8 cellular contexts compared by ENCODE assay signal in the genomic region with DNA sequence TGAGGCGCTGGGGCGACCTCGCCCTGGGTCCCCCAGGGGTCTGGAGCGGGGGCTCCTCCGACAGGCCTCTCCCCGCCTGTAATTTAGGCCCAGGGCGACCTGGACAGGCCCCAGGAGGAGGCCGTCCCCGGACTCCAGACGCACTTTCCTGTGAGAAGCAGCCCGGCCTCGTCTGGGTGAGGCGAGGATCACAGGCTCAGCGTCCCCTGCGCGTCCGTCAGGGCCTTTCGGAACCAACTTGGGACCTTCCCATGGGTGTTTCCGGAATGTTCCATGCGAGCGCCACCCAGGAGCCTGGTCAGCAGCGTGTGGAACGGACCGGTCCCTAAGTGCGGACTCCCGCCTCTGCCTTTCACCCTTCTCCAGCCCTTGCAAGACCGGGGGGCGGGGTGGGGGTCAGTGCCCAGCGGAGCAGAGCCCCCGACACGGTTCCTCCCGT. TPM values are rescaled to one million over a fixed set of nuclear protein-coding genes. Genes with fewer than 3 reads are reported as not detected.
DNase-seq lines count a peak whose midpoint lies in the region; ATAC-seq, FAIRE-seq and TF ChIP-seq lines count a peak whose summit lies in the region.
"Had no signal": no experiment of that assay in that cellular context is flagged by ENCODE, and none has a peak within 500 bp of the region (broad histone marks: within the 10 kb centered on the region; RNA-seq: fewer than 3 reads in every experiment).

No MANE protein-coding gene starts in this region.

- H3K9me3 ChIP-seq in HEK293 (ENCODE audit: control insufficient read depth, insufficient read depth, low read depth, low read length) (no peaks in the 10 kb centered on the region), K562 (replicated peaks; ENCODE audit: control insufficient read depth, insufficient read depth, low read depth, low read length) (no peaks in the 10 kb centered on the region), stomach smooth muscle (ENCODE audit: control insufficient read depth in 2 of 2, low read length in 2 of 2) (no peaks in the 10 kb centered on the region)

- BruUV-seq in K562 (replicated peaks; lab: Mats Ljungman, UMichigan): no TSS peak

- no peak for TF ChIP-seq RAD21 in K562 (CRISPR knock-in tag; conservative IDR thresholded peaks at IDR 0.05 in 1 of 2, IDR thresholded peaks at IDR 0.05 in 1 of 2)

- CTCF ChIA-PET in HEK293 (lab: Yijun Ruan, JAX): no interaction called here
- CTCF ChIA-PET in K562 (lab: Yijun Ruan, JAX; ENCODE audit: low intra/inter-chr PET ratio): no interaction called here
- CTCF ChIA-PET in activated CD8-positive, alpha-beta memory T cell treated with anti-CD3 and anti-CD28 coated beads, Interleukin-2, amount 10 ng/mL, durations not matched to agents 7 days and 5 days (lab: Charles Lee): no interaction called here

- H3K4me1 ChIP-seq in HEK293 (ENCODE audit: control insufficient read depth, insufficient read depth, low read length) (no peaks in the 10 kb centered on the region), K562 (replicated peaks in 1 of 2; ENCODE audit: control insufficient read depth in 2 of 2, insufficient read depth in 2 of 2, low read length in 2 of 2) (peaks cover 5 to 44% of the 10 kb centered on the region in 2 experiments; a peak in 4 of 5 replicates), stomach smooth muscle (ENCODE audit: control insufficient read depth, insufficient read depth, low read length) (peaks cover 14% of the 10 kb centered on the region)

- H3K27me3 Mint-ChIP-seq in activated CD8-positive, alpha-beta memory T cell treated with anti-CD3 and anti-CD28 coated beads, Interleukin-2, amount 10 ng/mL, durations not matched to agents 7 days and 5 days: peaks cover 34% of the 10 kb centered on the region

- H4K20me1 ChIP-seq in K562 (replicated peaks; ENCODE audit: control insufficient read depth, insufficient read depth, low read length): no peaks in the 10 kb centered on the region

- H3K79me2 ChIP-seq in K562 (ENCODE audit: control insufficient read depth, insufficient read depth, low read length): peaks cover 8% of the 10 kb centered on the region; the same call in 2 of the 3 replicates

- H3K9ac ChIP-seq in K562 (ENCODE audit: insufficient read depth in 1 of 2, low read depth in 2 of 2, low read length in 2 of 2): peak overlapping the region in 1 of 2 experiments; percentile 70; a peak in 2 of 4 replicates
- peak overlapping the region; percentile 77 to 79 for H3K9ac ChIP-seq in stomach smooth muscle (ENCODE audit: low read length in 2 of 2)

- no peak overlapping the region for H2AFZ ChIP-seq in K562 (ENCODE audit: low read depth, low read length)

- H3K36me3 Mint-ChIP-seq in activated CD8-positive, alpha-beta memory T cell treated with anti-CD3 and anti-CD28 coated beads, Interleukin-2, amount 10 ng/mL, durations not matched to agents 7 days and 5 days: no peaks in the 10 kb centered on the region

- TF ChIP-seq POLR2A in K562 (conservative IDR thresholded peaks at IDR 0.05): no peak

- in situ Hi-C loops in K562 (cut with MboI): no loop called here

- ATAC-seq in K562: no peak
- no peak for ATAC-seq in HG02981 (IDR thresholded peaks at IDR 0.05; ENCODE audit: unreplicated experiment)
- no peak for ATAC-seq in activated CD8-positive, alpha-beta memory T cell treated with anti-CD3 and anti-CD28 coated beads, Interleukin-2, amount 10 ng/mL, durations not matched to agents 7 days and 5 days

- H3K27me3 ChIP-seq in K562 (ENCODE audit: control insufficient read depth in 2 of 2, insufficient read depth in 2 of 2, low read length in 2 of 2): no peaks in the 10 kb centered on the region
- no peaks in the 10 kb centered on the region for H3K27me3 ChIP-seq in stomach smooth muscle (ENCODE audit: control insufficient read depth in 1 of 2, insufficient read depth in 2 of 2, low read length in 2 of 2)

- H3K9me3 Mint-ChIP-seq in activated CD8-positive, alpha-beta memory T cell treated with anti-CD3 and anti-CD28 coated beads, Interleukin-2, amount 10 ng/mL, durations not matched to agents 7 days and 5 days (ENCODE audit: low read depth): no peaks in the 10 kb centered on the region

- TF ChIP-seq EP300 in K562 (IDR thresholded peaks at IDR 0.05; ENCODE audit: low read length): no peak

- intact Hi-C loops in K562 (cut with micrococcal nuclease): no loop called here

- WGBS in K562 (ENCODE audit: insufficient coverage, low coverage, missing lambda C conversion rate): 83% methylated on average over 15 of the region's 32 CpGs

- H3K4me3 Mint-ChIP-seq in activated CD8-positive, alpha-beta memory T cell treated with anti-CD3 and anti-CD28 coated beads, Interleukin-2, amount 10 ng/mL, durations not matched to agents 7 days and 5 days: no peak overlapping the region

- peaks cover 2% of the 10 kb centered on the region for H3K4me1 Mint-ChIP-seq in activated CD8-positive, alpha-beta memory T cell treated with anti-CD3 and anti-CD28 coated beads, Interleukin-2, amount 10 ng/mL, durations not matched to agents 7 days and 5 days

- POLR2A ChIA-PET in HEK293 (lab: Yijun Ruan, JAX): no interaction called here
- POLR2A ChIA-PET in K562 (lab: Yijun Ruan, JAX): no interaction called here

- H3K4me3 ChIP-seq in HEK293 (ENCODE audit: low read depth, low read length): no peak overlapping the region
- no peak overlapping the region for H3K4me3 ChIP-seq in K562
- H3K4me3 ChIP-seq in stomach smooth muscle (ENCODE audit: low read length in 2 of 2): peak overlapping the region; percentile 53 to 75

- no peak overlapping the region for H3K27ac Mint-ChIP-seq in activated CD8-positive, alpha-beta memory T cell treated with anti-CD3 and anti-CD28 coated beads, Interleukin-2, amount 10 ng/mL, durations not matched to agents 7 days and 5 days

- no peak overlapping the region for H3K27ac ChIP-seq in HEK293 (ENCODE audit: extremely low read depth, low read depth, low read length)
- H3K27ac ChIP-seq in K562 (ENCODE audit: extremely low read depth, low read depth, low read length): no peak overlapping the region
- peak overlapping the region; percentile 69 for H3K27ac ChIP-seq in stomach smooth muscle (ENCODE audit: low read length)

- TF ChIP-seq CTCF in HEK293 (tag by site-specific recombination; IDR thresholded peaks at IDR 0.05): no peak
- no peak for TF ChIP-seq CTCF in K562 (IDR thresholded peaks at IDR 0.05 in 2 of 3, conservative IDR thresholded peaks at IDR 0.05 in 1 of 3; ENCODE audit: insufficient read depth in 2 of 3, low read depth in 1 of 3, low read length in 3 of 3)

- no peak overlapping the region for H3K4me2 ChIP-seq in K562 (ENCODE audit: insufficient read depth, low read length)

- no peaks in the 10 kb centered on the region for H3K9me1 ChIP-seq in K562 (ENCODE audit: control insufficient read depth, insufficient read depth, low read length)

- no peak for DNase-seq in K562 (ENCODE audit: extremely low read depth in 1 of 4, low spot score in 3 of 4)
- DNase-seq in mesenteric fat pad (ENCODE audit: low spot score): peak; percentile 84
- DNase-seq in activated CD8-positive, alpha-beta memory T cell treated with anti-CD3 and anti-CD28 coated beads, Interleukin-2, amount 10 ng/mL, durations not matched to agents 7 days and 5 days: no peak
- DNase-seq in NCI-H524 (lab: John Stamatoyannopoulos, UW): no peak

- FAIRE-seq in K562 (lab: Jason Lieb, UNC): no peak

- no peaks in the 10 kb centered on the region for H3K36me3 ChIP-seq in HEK293 (ENCODE audit: control insufficient read depth in 2 of 2, insufficient read depth in 1 of 2, low read length in 2 of 2)
- no peaks in the 10 kb centered on the region for H3K36me3 ChIP-seq in K562 (ENCODE audit: control insufficient read depth, insufficient read depth, low read length)
- no peaks in the 10 kb centered on the region for H3K36me3 ChIP-seq in stomach smooth muscle (ENCODE audit: control insufficient read depth in 2 of 2, insufficient read depth in 2 of 2, low read length in 2 of 2)

TF ChIP-seq in HEK293, 187 proteins besides CTCF, POLR2A, EP300 and RAD21 (continues in another document):
- TF ChIP-seq, protein P1, sequence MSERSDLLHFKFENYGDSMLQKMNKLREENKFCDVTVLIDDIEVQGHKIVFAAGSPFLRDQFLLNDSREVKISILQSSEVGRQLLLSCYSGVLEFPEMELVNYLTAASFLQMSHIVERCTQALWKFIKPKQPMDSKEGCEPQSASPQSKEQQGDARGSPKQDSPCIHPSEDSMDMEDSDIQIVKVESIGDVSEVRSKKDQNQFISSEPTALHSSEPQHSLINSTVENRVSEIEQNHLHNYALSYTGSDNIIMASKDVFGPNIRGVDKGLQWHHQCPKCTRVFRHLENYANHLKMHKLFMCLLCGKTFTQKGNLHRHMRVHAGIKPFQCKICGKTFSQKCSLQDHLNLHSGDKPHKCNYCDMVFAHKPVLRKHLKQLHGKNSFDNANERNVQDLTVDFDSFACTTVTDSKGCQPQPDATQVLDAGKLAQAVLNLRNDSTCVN (tag by site-specific recombination; optimal IDR thresholded peaks at IDR 0.05): peak; percentile 19

TF ChIP-seq in K562, 482 proteins besides CTCF, POLR2A, EP300 and RAD21:
- TF ChIP-seq RBFOX2 (IDR thresholded peaks at IDR 0.05; ENCODE audit: low read depth, low read length) (0 out of 2 replicates have a peak, but pooled peaks have one; percentile 19), ZNF707 (CRISPR knock-in tag; conservative IDR thresholded peaks at IDR 0.05) (no peak)
TF ChIP-seq in K562: peak in this region for 1.

RNA-seq across cellular contexts. Expression of a gene that starts 1.0 kb away (rescaled TPM):
- total RNA-seq in K562 (2011; cell fraction: chromatin; rRNA removed; ENCODE audit: low replicate concordance): 18.8 and 19.9 TPM in 2 replicates
- total RNA-seq in K562 (2011; cell fraction: nucleolus; rRNA removed): 13.2 and 14.3 TPM in 2 replicates
- total RNA-seq in K562 (2011; cell fraction: nucleoplasm; rRNA removed): 19.1 and 25.3 TPM in 2 replicates
- 7.9 and 9.9 TPM in 2 replicates for total RNA-seq in K562 (2014; rRNA removed)
- total RNA-seq in K562 (2014; rRNA removed; fragmentation: Illumina TruSeq; extraction: Trizol): 6.6 and 7.8 TPM in 2 replicates
- total RNA-seq in K562 (2015; rRNA removed; fragmentation: Illumina TruSeq; extraction: Trizol): 8.4 and 9.0 TPM in 2 replicates
- 14.7 and 15.0 TPM in 2 replicates for total RNA-seq in K562 (2021)
- polyA plus RNA-seq in K562 (2011; rRNA removed): 9.0 and 10.3 TPM in 2 replicates
- 7.6 and 7.7 TPM in 2 replicates for polyA plus RNA-seq in K562 (2011; cell fraction: cytosol; rRNA removed)
- 9.9 and 10.2 TPM in 2 replicates for polyA plus RNA-seq in K562 (2011; cell fraction: nucleus; rRNA removed)
- polyA plus RNA-seq in K562 (2012): 10.7 and 14.1 TPM in 2 replicates
- 9.8 and 10.9 TPM in 2 replicates for polyA plus RNA-seq in K562 (2014; fragmentation: Illumina TruSeq; extraction: Trizol)
- 1 to 10 TPM in 1 of 2 experiments, under 1 TPM in 1; 0.28 to 1.6 TPM for polyA plus RNA-seq in K562 (2014; fragmentation: Nextera tagmentation; extraction: Ambion mirVana)
- 12.9 and 17.7 TPM in 2 replicates for polyA plus RNA-seq in K562 (2014; rRNA removed)
- 3.2 and 3.7 TPM in 2 replicates for polyA minus RNA-seq in K562 (2011; rRNA and poly(A)+ RNA removed)
- 6.2 and 9.0 TPM in 2 replicates for polyA minus RNA-seq in K562 (2011; cell fraction: cytosol; rRNA and poly(A)+ RNA removed)
- polyA minus RNA-seq in K562 (2011; cell fraction: nucleus; rRNA and poly(A)+ RNA removed): 4.8 and 7.8 TPM in 2 replicates
- total RNA-seq in mesenteric fat pad: 3.1 TPM
- not detected for total RNA-seq in activated CD8-positive, alpha-beta memory T cell treated with anti-CD3 and anti-CD28 coated beads, Interleukin-2, amount 10 ng/mL, durations not matched to agents 7 days and 5 days
- total RNA-seq: activated CD8-positive, alpha-beta memory T cell treated with anti-CD3 and anti-CD28 coated beads for 36 hours had no signal

Comparison
In these comparisons a context has a peak if more than half of its experiments do, and no peak if none do; other contexts are left out.
1. H3K4me3 ChIP-seq: peak in stomach smooth muscle (2 of 2); none in HEK293 (single experiment) and K562 (single experiment).